1 cellular context compared by ENCODE assay signal in the genomic region with DNA sequence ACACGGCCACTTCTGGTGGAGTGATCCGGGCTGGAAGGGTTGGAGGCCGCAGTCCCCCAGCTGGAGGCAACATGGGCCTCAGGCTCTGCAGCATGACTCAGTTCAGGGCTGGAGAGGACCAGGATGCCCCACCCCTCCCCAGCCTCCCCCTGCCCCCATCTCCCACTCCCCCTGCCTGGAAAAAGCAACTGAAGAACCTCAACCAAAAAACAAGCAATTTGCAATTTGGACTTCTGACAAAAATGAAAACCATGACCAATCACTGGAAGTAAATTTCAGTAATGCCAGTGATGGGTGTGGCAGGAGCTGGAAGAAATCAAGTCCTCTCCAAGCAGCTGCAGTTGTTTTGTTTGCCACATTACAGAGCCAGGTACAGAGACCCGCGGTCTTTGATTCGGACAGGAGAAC.
TF ChIP-seq lines count a peak whose summit lies in the region.

No MANE protein-coding gene starts in this region.

TF ChIP-seq in IMR-90, 13 proteins besides CTCF, POLR2A, EP300 and RAD21:
- no peak for TF ChIP-seq SMC3 (IDR thresholded peaks at IDR 0.05; ENCODE audit: low read depth, low read length)
- TF ChIP-seq, protein P1, sequence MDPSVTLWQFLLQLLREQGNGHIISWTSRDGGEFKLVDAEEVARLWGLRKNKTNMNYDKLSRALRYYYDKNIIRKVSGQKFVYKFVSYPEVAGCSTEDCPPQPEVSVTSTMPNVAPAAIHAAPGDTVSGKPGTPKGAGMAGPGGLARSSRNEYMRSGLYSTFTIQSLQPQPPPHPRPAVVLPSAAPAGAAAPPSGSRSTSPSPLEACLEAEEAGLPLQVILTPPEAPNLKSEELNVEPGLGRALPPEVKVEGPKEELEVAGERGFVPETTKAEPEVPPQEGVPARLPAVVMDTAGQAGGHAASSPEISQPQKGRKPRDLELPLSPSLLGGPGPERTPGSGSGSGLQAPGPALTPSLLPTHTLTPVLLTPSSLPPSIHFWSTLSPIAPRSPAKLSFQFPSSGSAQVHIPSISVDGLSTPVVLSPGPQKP (IDR thresholded peaks at IDR 0.05; ENCODE audit: borderline replicate concordance, low read depth, low read length): no peak
- no peak for TF ChIP-seq RFX5 (IDR thresholded peaks at IDR 0.05; ENCODE audit: low read depth, low read length)
- no peak for TF ChIP-seq BHLHE40 (IDR thresholded peaks at IDR 0.05; ENCODE audit: low read depth, low read length)
- TF ChIP-seq NFE2L2 (IDR thresholded peaks at IDR 0.05; ENCODE audit: low read depth, low read length): no peak
- no peak for TF ChIP-seq MXI1 (IDR thresholded peaks at IDR 0.05; ENCODE audit: borderline replicate concordance, low read depth, low read length)
- TF ChIP-seq, protein P2, sequence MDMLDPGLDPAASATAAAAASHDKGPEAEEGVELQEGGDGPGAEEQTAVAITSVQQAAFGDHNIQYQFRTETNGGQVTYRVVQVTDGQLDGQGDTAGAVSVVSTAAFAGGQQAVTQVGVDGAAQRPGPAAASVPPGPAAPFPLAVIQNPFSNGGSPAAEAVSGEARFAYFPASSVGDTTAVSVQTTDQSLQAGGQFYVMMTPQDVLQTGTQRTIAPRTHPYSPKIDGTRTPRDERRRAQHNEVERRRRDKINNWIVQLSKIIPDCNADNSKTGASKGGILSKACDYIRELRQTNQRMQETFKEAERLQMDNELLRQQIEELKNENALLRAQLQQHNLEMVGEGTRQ (IDR thresholded peaks at IDR 0.05; ENCODE audit: low read depth, low read length): no peak
- TF ChIP-seq MAZ (IDR thresholded peaks at IDR 0.05; ENCODE audit: borderline replicate concordance, low read depth, low read length): no peak
- no peak for TF ChIP-seq RCOR1 (IDR thresholded peaks at IDR 0.05; ENCODE audit: insufficient replicate concordance, low read length)
TF ChIP-seq in IMR-90: peak in this region for 0.
